In genomic region chr17:80347536-80347935, GRCh38 we compare ENCODE assay signal across 14 cellular contexts.
DNase-seq lines count a peak whose midpoint lies in the region; ATAC-seq and TF ChIP-seq lines count a peak whose summit lies in the region.
"Had no signal": no experiment of that assay in that cellular context is flagged by ENCODE, and none has a peak within 500 bp of the region (broad histone marks: within the 10 kb centered on the region; RNA-seq: fewer than 3 reads in every experiment).

No MANE protein-coding gene starts in this region.

- peaks cover 81% of the 10 kb centered on the region for H3K36me3 Mint-ChIP-seq in T-helper 1 cell treated with Interleukin-12 subunit alpha and Interleukin-12 subunit beta and Interleukin-4 antibody, amounts not matched to agents 30 μg/mL and 1 μg/mL, for 36 hours (ENCODE audit: low read depth)
- H3K36me3 Mint-ChIP-seq in activated naive CD4-positive, alpha-beta T cell treated with anti-CD3 and anti-CD28 coated beads, Interleukin-2, amount 50 U/mL, for 24 hours = peaks cover 32% of the 10 kb centered on the region
- peaks cover 33% of the 10 kb centered on the region for H3K36me3 Mint-ChIP-seq in glutamatergic neuron (ENCODE audit: unreplicated experiment)
- peaks cover 100% of the 10 kb centered on the region for H3K36me3 Mint-ChIP-seq in stimulated activated effector memory CD8-positive, alpha-beta T cell treated with anti-CD3 and anti-CD28 coated beads, Interleukin-12 subunit alpha, Interleukin-12 subunit beta, amount 100 ng/mL, for 72 hours

- no peak for ATAC-seq in stimulated activated effector memory CD8-positive, alpha-beta T cell treated with anti-CD3 and anti-CD28 coated beads, Interleukin-12 subunit alpha, Interleukin-12 subunit beta, amount 100 ng/mL, for 72 hours
- ATAC-seq in GM18858 (IDR thresholded peaks at IDR 0.05; ENCODE audit: unreplicated experiment) (no peak), HG03139 (IDR thresholded peaks at IDR 0.05; ENCODE audit: unreplicated experiment) (no peak)

- no peak for TF ChIP-seq CTCF in glutamatergic neuron (IDR thresholded peaks at IDR 0.05; ENCODE audit: partially characterized antibody, unreplicated experiment)

- DNase-seq in T-helper 1 cell (no peak), glutamatergic neuron (no peak)
- no peak for DNase-seq in activated naive CD4-positive, alpha-beta T cell treated with Interleukin-2 at 50 U/mL for 16 hours
- DNase-seq in stimulated activated effector memory CD8-positive, alpha-beta T cell treated with anti-CD3 and anti-CD28 coated beads, Interleukin-12 subunit alpha, Interleukin-12 subunit beta, amount 100 ng/mL, for 72 hours (ENCODE audit: low spot score in 2 of 2) = no peak
- DNase-seq: AML-193, DMS79 treated with DMSO at 0.1 percent for 48 hours, NCI-H1417 treated with DMSO at 0.1 percent for 48 hours, NCI-H187 treated with DMSO at 0.1 percent for 48 hours, NCI-H226, NCI-H524 had no signal

- peak overlapping the region; percentile 62 for H3K27ac Mint-ChIP-seq in T-helper 1 cell treated with Interleukin-12 subunit alpha and Interleukin-12 subunit beta and Interleukin-4 antibody, amounts not matched to agents 30 μg/mL and 1 μg/mL, for 36 hours
- H3K27ac Mint-ChIP-seq in activated naive CD4-positive, alpha-beta T cell treated with anti-CD3 and anti-CD28 coated beads, Interleukin-2, amount 50 U/mL, for 24 hours = peak overlapping the region; percentile 86
- H3K27ac Mint-ChIP-seq in glutamatergic neuron (ENCODE audit: unreplicated experiment) = peak overlapping the region; percentile 62
- peak overlapping the region; percentile 76 for H3K27ac Mint-ChIP-seq in stimulated activated effector memory CD8-positive, alpha-beta T cell treated with anti-CD3 and anti-CD28 coated beads, Interleukin-12 subunit alpha, Interleukin-12 subunit beta, amount 100 ng/mL, for 72 hours

- no peaks in the 10 kb centered on the region for H3K27me3 Mint-ChIP-seq in T-helper 1 cell treated with Interleukin-12 subunit alpha and Interleukin-12 subunit beta and Interleukin-4 antibody, amounts not matched to agents 30 μg/mL and 1 μg/mL, for 36 hours (ENCODE audit: low read depth)
- H3K27me3 Mint-ChIP-seq in activated naive CD4-positive, alpha-beta T cell treated with anti-CD3 and anti-CD28 coated beads, Interleukin-2, amount 50 U/mL, for 24 hours = no peaks in the 10 kb centered on the region
- peaks cover 9% of the 10 kb centered on the region for H3K27me3 Mint-ChIP-seq in glutamatergic neuron (ENCODE audit: unreplicated experiment)

- no peaks in the 10 kb centered on the region for H3K9me3 Mint-ChIP-seq in T-helper 1 cell treated with Interleukin-12 subunit alpha and Interleukin-12 subunit beta and Interleukin-4 antibody, amounts not matched to agents 30 μg/mL and 1 μg/mL, for 36 hours
- no peaks in the 10 kb centered on the region for H3K9me3 Mint-ChIP-seq in activated naive CD4-positive, alpha-beta T cell treated with anti-CD3 and anti-CD28 coated beads, Interleukin-2, amount 50 U/mL, for 24 hours
- H3K9me3 Mint-ChIP-seq in glutamatergic neuron (ENCODE audit: unreplicated experiment) = peaks cover 3% of the 10 kb centered on the region
- no peaks in the 10 kb centered on the region for H3K9me3 Mint-ChIP-seq in stimulated activated effector memory CD8-positive, alpha-beta T cell treated with anti-CD3 and anti-CD28 coated beads, Interleukin-12 subunit alpha, Interleukin-12 subunit beta, amount 100 ng/mL, for 72 hours

- H3K4me3 Mint-ChIP-seq in T-helper 1 cell treated with Interleukin-12 subunit alpha and Interleukin-12 subunit beta and Interleukin-4 antibody, amounts not matched to agents 30 μg/mL and 1 μg/mL, for 36 hours = no peak overlapping the region
- no peak overlapping the region for H3K4me3 Mint-ChIP-seq in activated naive CD4-positive, alpha-beta T cell treated with anti-CD3 and anti-CD28 coated beads, Interleukin-2, amount 50 U/mL, for 24 hours
- peak overlapping the region; percentile 47 for H3K4me3 Mint-ChIP-seq in glutamatergic neuron (ENCODE audit: unreplicated experiment)
- H3K4me3 Mint-ChIP-seq in stimulated activated effector memory CD8-positive, alpha-beta T cell treated with anti-CD3 and anti-CD28 coated beads, Interleukin-12 subunit alpha, Interleukin-12 subunit beta, amount 100 ng/mL, for 72 hours = no peak overlapping the region

- H3K4me1 Mint-ChIP-seq in T-helper 1 cell treated with Interleukin-12 subunit alpha and Interleukin-12 subunit beta and Interleukin-4 antibody, amounts not matched to agents 30 μg/mL and 1 μg/mL, for 36 hours (ENCODE audit: low read depth) = peaks cover 24% of the 10 kb centered on the region
- no peaks in the 10 kb centered on the region for H3K4me1 Mint-ChIP-seq in activated naive CD4-positive, alpha-beta T cell treated with anti-CD3 and anti-CD28 coated beads, Interleukin-2, amount 50 U/mL, for 24 hours
- H3K4me1 Mint-ChIP-seq in glutamatergic neuron (ENCODE audit: low read depth, unreplicated experiment) = peaks cover 14% of the 10 kb centered on the region
- H3K4me1 Mint-ChIP-seq in stimulated activated effector memory CD8-positive, alpha-beta T cell treated with anti-CD3 and anti-CD28 coated beads, Interleukin-12 subunit alpha, Interleukin-12 subunit beta, amount 100 ng/mL, for 72 hours = peaks cover 31% of the 10 kb centered on the region
